ENCODE assay signal across 8 cellular contexts in the genomic region with DNA sequence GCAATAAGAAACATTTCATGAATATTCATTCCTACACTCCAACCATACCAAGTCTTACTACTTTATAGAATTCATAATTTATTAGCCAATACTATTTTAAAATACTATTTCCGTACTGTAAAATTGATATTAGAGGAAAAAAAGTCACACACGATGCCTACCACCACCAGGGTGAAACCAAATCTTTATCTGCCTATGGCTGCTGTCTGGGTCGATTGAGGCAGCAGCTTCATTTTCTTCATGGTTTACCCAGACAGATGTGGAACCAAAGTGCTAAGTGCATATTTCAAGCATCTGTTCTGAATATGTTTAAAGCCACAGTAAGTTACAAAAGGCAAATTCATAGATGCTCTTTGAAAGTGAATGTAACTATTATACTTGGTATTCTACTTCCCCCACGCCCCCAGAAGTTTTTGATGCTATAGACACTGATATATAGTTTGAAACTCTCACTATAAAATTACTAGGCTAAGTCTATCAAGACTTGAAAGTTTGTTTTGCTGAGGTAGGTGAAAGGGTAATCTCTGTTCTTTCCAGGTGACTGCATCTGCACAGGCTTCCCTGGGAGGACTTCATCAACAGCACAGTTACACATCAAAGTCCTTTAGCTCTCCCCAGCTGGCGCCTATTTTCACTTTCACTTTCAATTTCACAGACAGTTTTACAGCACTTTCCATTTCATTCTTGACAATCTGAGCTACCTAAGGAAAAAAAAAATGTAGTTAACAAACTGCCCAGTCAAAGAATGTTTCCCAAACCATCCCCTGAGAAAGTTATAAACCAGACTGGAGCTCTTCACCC.
DNase-seq lines count a peak whose midpoint lies in the region; ATAC-seq and TF ChIP-seq lines count a peak whose summit lies in the region.

No MANE protein-coding gene starts in this region.

- DNase-seq in DMS 273 (lab: John Stamatoyannopoulos, UW; ENCODE audit: unreplicated experiment) (peak; percentile 70), esophagus muscularis mucosa (ENCODE audit: extremely low spot score) (no peak), renal cortical epithelial cell (ENCODE audit: low read depth) (peak; percentile 84), NCI-H2081 treated with DMSO at 0.1 percent for 48 hours (lab: John Stamatoyannopoulos, UW) (no peak), GF-D8 (lab: John Stamatoyannopoulos, UW) (no peak)
- peak; percentile 81 for DNase-seq in activated CD4-positive, alpha-beta T cell treated with anti-CD3 and anti-CD28 coated beads, Interleukin-2, amount 10 ng/mL, durations not matched to agents 7 days and 5 days

- ATAC-seq in GM19463 (IDR thresholded peaks at IDR 0.05; ENCODE audit: unreplicated experiment) (peak; percentile 97), HG03565 (IDR thresholded peaks at IDR 0.05; ENCODE audit: unreplicated experiment) (peak; percentile 95)

- peak overlapping the region; percentile 24 to 48 (median 39) for H3K4me3 ChIP-seq in esophagus muscularis mucosa

- H3K9me3 Mint-ChIP-seq in activated CD4-positive, alpha-beta T cell treated with anti-CD3 and anti-CD28 coated beads, Interleukin-2, amount 10 ng/mL, durations not matched to agents 7 days and 5 days: no peaks in the 10 kb centered on the region

- no peaks in the 10 kb centered on the region for H3K4me1 ChIP-seq in esophagus muscularis mucosa

- H3K27ac ChIP-seq in esophagus muscularis mucosa (replicated peaks in 1 of 4): no peak overlapping the region

- CTCF ChIA-PET in activated CD4-positive, alpha-beta T cell treated with anti-CD3 and anti-CD28 coated beads, Interleukin-2, amount 10 ng/mL, durations not matched to agents 7 days and 5 days (lab: Charles Lee): no interaction called here

- H3K27me3 Mint-ChIP-seq in activated CD4-positive, alpha-beta T cell treated with anti-CD3 and anti-CD28 coated beads, Interleukin-2, amount 10 ng/mL, durations not matched to agents 7 days and 5 days: no peaks in the 10 kb centered on the region

- no peak for TF ChIP-seq EP300 in esophagus muscularis mucosa (IDR thresholded peaks at IDR 0.05)

- H3K36me3 ChIP-seq in esophagus muscularis mucosa: no peaks in the 10 kb centered on the region

- TF ChIP-seq POLR2A in esophagus muscularis mucosa (IDR thresholded peaks at IDR 0.05; ENCODE audit: low read depth): no peak

- peaks cover 47% of the 10 kb centered on the region for H3K36me3 Mint-ChIP-seq in activated CD4-positive, alpha-beta T cell treated with anti-CD3 and anti-CD28 coated beads, Interleukin-2, amount 10 ng/mL, durations not matched to agents 7 days and 5 days (ENCODE audit: low read depth)

- peak overlapping the region; percentile 15 for H3K4me3 Mint-ChIP-seq in activated CD4-positive, alpha-beta T cell treated with anti-CD3 and anti-CD28 coated beads, Interleukin-2, amount 10 ng/mL, durations not matched to agents 7 days and 5 days

- POLR2A ChIA-PET in activated CD4-positive, alpha-beta T cell treated with anti-CD3 and anti-CD28 coated beads, Interleukin-2, amount 10 ng/mL, durations not matched to agents 7 days and 5 days (lab: Charles Lee): no interaction called here

- no peak for TF ChIP-seq CTCF in esophagus muscularis mucosa (IDR thresholded peaks at IDR 0.05)

- H3K27me3 ChIP-seq in esophagus muscularis mucosa: no peaks in the 10 kb centered on the region

- H3K4me1 Mint-ChIP-seq in activated CD4-positive, alpha-beta T cell treated with anti-CD3 and anti-CD28 coated beads, Interleukin-2, amount 10 ng/mL, durations not matched to agents 7 days and 5 days: peaks cover 25% of the 10 kb centered on the region

- H3K9me3 ChIP-seq in esophagus muscularis mucosa: no peaks in the 10 kb centered on the region

- intact Hi-C loops in esophagus muscularis mucosa (cut with DNase I): no loop called here

- peak overlapping the region; percentile 79 for H3K27ac Mint-ChIP-seq in activated CD4-positive, alpha-beta T cell treated with anti-CD3 and anti-CD28 coated beads, Interleukin-2, amount 10 ng/mL, durations not matched to agents 7 days and 5 days

- WGBS in esophagus muscularis mucosa: 62% methylated on average over 5 of the region's 5 CpGs

Comparison
In these comparisons a context has a peak if more than half of its experiments do, and no peak if none do; other contexts are left out.
1. DNase-seq: peak in DMS 273 (single experiment), activated CD4-positive, alpha-beta T cell treated with anti-CD3 and anti-CD28 coated beads, Interleukin-2, amount 10 ng/mL, durations not matched to agents 7 days and 5 days (single experiment) and renal cortical epithelial cell (single experiment); none in esophagus muscularis mucosa (single experiment), NCI-H2081 treated with DMSO at 0.1 percent for 48 hours (single experiment) and GF-D8 (single experiment).